In genomic region chr2:105809099-105809473, GRCh38 we compare ENCODE assay signal across 12 cellular contexts.
DNase-seq lines count a peak whose midpoint lies in the region; ATAC-seq and TF ChIP-seq lines count a peak whose summit lies in the region.
"Had no signal": no experiment of that assay in that cellular context is flagged by ENCODE, and none has a peak within 500 bp of the region (broad histone marks: within the 10 kb centered on the region; RNA-seq: fewer than 3 reads in every experiment).

No MANE protein-coding gene starts in this region.

- no peaks in the 10 kb centered on the region for H3K79me2 ChIP-seq in Karpas-422 (ENCODE audit: low read length)

- H3K4me3 Mint-ChIP-seq in activated naive CD4-positive, alpha-beta T cell treated with anti-CD3 and anti-CD28 coated beads, Interleukin-2, amount 10 ng/mL, durations not matched to agents 7 days and 5 days = no peak overlapping the region
- H3K4me3 Mint-ChIP-seq in activated naive CD8-positive, alpha-beta T cell = peak overlapping the region; percentile 74

- CTCF ChIA-PET in activated naive CD4-positive, alpha-beta T cell treated with anti-CD3 and anti-CD28 coated beads, Interleukin-2, amount 10 ng/mL, durations not matched to agents 7 days and 5 days (lab: Charles Lee) = no interaction called here

- H3K4me2 ChIP-seq in Karpas-422 (ENCODE audit: low read depth, low read length, poor library complexity, severe bottlenecking) = no peak overlapping the region

- H3K27ac ChIP-seq in Karpas-422 (ENCODE audit: low read length) (no peak overlapping the region), left ventricle myocardium inferior (replicated peaks) (no peak overlapping the region)
- H3K27ac ChIP-seq: dorsolateral prefrontal cortex, vagina had no signal

- H3K27ac Mint-ChIP-seq in activated naive CD4-positive, alpha-beta T cell treated with anti-CD3 and anti-CD28 coated beads, Interleukin-2, amount 10 ng/mL, durations not matched to agents 7 days and 5 days = no peak overlapping the region
- peak overlapping the region; percentile 95 for H3K27ac Mint-ChIP-seq in activated naive CD8-positive, alpha-beta T cell

- H2AFZ ChIP-seq in Karpas-422 (ENCODE audit: low read length) = no peak overlapping the region

- TF ChIP-seq CTCF in left ventricle myocardium inferior (IDR thresholded peaks at IDR 0.05; ENCODE audit: borderline replicate concordance) = no peak

- 0 out of 2 replicates have a peak, but pooled peaks cover 3% of the 10 kb centered on the region for H4K20me1 ChIP-seq in Karpas-422 (ENCODE audit: insufficient read depth, low read depth, low read length)

- ATAC-seq in HG03280 (IDR thresholded peaks at IDR 0.05; ENCODE audit: unreplicated experiment) = peak; percentile 57
- peak; percentile 89 for ATAC-seq in stimulated activated naive CD8-positive, alpha-beta T cell treated with anti-CD3 and anti-CD28 coated beads, Interleukin-15, Interleukin-2, amounts not matched to agents 100 U/mL and 50 U/mL, for 24 hours

- H3K9me3 Mint-ChIP-seq in activated naive CD4-positive, alpha-beta T cell treated with anti-CD3 and anti-CD28 coated beads, Interleukin-2, amount 10 ng/mL, durations not matched to agents 7 days and 5 days = no peaks in the 10 kb centered on the region
- H3K9me3 Mint-ChIP-seq in activated naive CD8-positive, alpha-beta T cell (ENCODE audit: low read depth) = peaks cover 4% of the 10 kb centered on the region

- H3K27me3 ChIP-seq in Karpas-422 (ENCODE audit: low read length) (no peaks in the 10 kb centered on the region), left ventricle myocardium inferior (ENCODE audit: low read depth) (no peaks in the 10 kb centered on the region)
- H3K27me3 ChIP-seq: dorsolateral prefrontal cortex, vagina had no signal

- H3K4me1 Mint-ChIP-seq in activated naive CD4-positive, alpha-beta T cell treated with anti-CD3 and anti-CD28 coated beads, Interleukin-2, amount 10 ng/mL, durations not matched to agents 7 days and 5 days = peaks cover 61% of the 10 kb centered on the region
- H3K4me1 Mint-ChIP-seq in activated naive CD8-positive, alpha-beta T cell (ENCODE audit: low read depth) = peaks cover 93% of the 10 kb centered on the region

- DNase-seq in activated naive CD4-positive, alpha-beta T cell treated with Interleukin-2 at 50 U/mL for 16 hours = peak; percentile 56
- DNase-seq in activated naive CD4-positive, alpha-beta T cell treated with anti-CD3 and anti-CD28 coated beads, Interleukin-2, amount 10 ng/mL, durations not matched to agents 7 days and 5 days = no peak
- peak; percentile 56 for DNase-seq in stimulated activated naive CD8-positive, alpha-beta T cell treated with anti-CD3 and anti-CD28 coated beads, Interleukin-15, Interleukin-2, amounts not matched to agents 100 U/mL and 50 U/mL, for 24 hours
- DNase-seq in Karpas-422 = no peak
- DNase-seq in NCI-H128 (lab: John Stamatoyannopoulos, UW; ENCODE audit: unreplicated experiment) = no peak
- no peak for DNase-seq in left ventricle myocardium inferior
- DNase-seq: dorsolateral prefrontal cortex, hypothalamus, NCI-H187 had no signal

- no peaks in the 10 kb centered on the region for H3K27me3 Mint-ChIP-seq in activated naive CD4-positive, alpha-beta T cell treated with anti-CD3 and anti-CD28 coated beads, Interleukin-2, amount 10 ng/mL, durations not matched to agents 7 days and 5 days
- no peaks in the 10 kb centered on the region for H3K27me3 Mint-ChIP-seq in activated naive CD8-positive, alpha-beta T cell

- H3K4me3 ChIP-seq in Karpas-422 (ENCODE audit: low read length) (no peak overlapping the region), left ventricle myocardium inferior (no peak overlapping the region)
- H3K4me3 ChIP-seq: dorsolateral prefrontal cortex, vagina had no signal

- no peaks in the 10 kb centered on the region for H3K9me2 ChIP-seq in Karpas-422 (replicated peaks; ENCODE audit: insufficient read depth, low read length)

- no peaks in the 10 kb centered on the region for H3K36me3 ChIP-seq in Karpas-422 (ENCODE audit: insufficient read depth, low read length)
- H3K36me3 ChIP-seq in left ventricle myocardium inferior = no peaks in the 10 kb centered on the region
- H3K36me3 ChIP-seq: vagina had no signal

- H3K36me3 Mint-ChIP-seq in activated naive CD4-positive, alpha-beta T cell treated with anti-CD3 and anti-CD28 coated beads, Interleukin-2, amount 10 ng/mL, durations not matched to agents 7 days and 5 days = peaks cover 40% of the 10 kb centered on the region
- H3K36me3 Mint-ChIP-seq in activated naive CD8-positive, alpha-beta T cell = peaks cover 23% of the 10 kb centered on the region

- H3K9me3 ChIP-seq in Karpas-422 (ENCODE audit: low read length) = no peaks in the 10 kb centered on the region
- H3K9me3 ChIP-seq in left ventricle myocardium inferior (replicated peaks) = no peaks in the 10 kb centered on the region
- H3K9me3 ChIP-seq: vagina had no signal

- intact Hi-C loops in left ventricle myocardium inferior (cut with micrococcal nuclease) = no loop called here

- no peaks in the 10 kb centered on the region for H3K4me1 ChIP-seq in Karpas-422 (ENCODE audit: low read length)
- H3K4me1 ChIP-seq in left ventricle myocardium inferior = peaks cover 65% of the 10 kb centered on the region

- no peak overlapping the region for H3K9ac ChIP-seq in Karpas-422 (ENCODE audit: low read length)

Comparison
In these comparisons a context has a peak if more than half of its experiments do, and no peak if none do; other contexts are left out.
1. DNase-seq: peak in activated naive CD4-positive, alpha-beta T cell treated with Interleukin-2 at 50 U/mL for 16 hours (single experiment) and stimulated activated naive CD8-positive, alpha-beta T cell treated with anti-CD3 and anti-CD28 coated beads, Interleukin-15, Interleukin-2, amounts not matched to agents 100 U/mL and 50 U/mL, for 24 hours (single experiment); none in activated naive CD4-positive, alpha-beta T cell treated with anti-CD3 and anti-CD28 coated beads, Interleukin-2, amount 10 ng/mL, durations not matched to agents 7 days and 5 days (single experiment), Karpas-422 (single experiment), NCI-H128 (single experiment) and left ventricle myocardium inferior (single experiment).